ENCODE assay signal across 8 cellular contexts in the genomic region with DNA sequence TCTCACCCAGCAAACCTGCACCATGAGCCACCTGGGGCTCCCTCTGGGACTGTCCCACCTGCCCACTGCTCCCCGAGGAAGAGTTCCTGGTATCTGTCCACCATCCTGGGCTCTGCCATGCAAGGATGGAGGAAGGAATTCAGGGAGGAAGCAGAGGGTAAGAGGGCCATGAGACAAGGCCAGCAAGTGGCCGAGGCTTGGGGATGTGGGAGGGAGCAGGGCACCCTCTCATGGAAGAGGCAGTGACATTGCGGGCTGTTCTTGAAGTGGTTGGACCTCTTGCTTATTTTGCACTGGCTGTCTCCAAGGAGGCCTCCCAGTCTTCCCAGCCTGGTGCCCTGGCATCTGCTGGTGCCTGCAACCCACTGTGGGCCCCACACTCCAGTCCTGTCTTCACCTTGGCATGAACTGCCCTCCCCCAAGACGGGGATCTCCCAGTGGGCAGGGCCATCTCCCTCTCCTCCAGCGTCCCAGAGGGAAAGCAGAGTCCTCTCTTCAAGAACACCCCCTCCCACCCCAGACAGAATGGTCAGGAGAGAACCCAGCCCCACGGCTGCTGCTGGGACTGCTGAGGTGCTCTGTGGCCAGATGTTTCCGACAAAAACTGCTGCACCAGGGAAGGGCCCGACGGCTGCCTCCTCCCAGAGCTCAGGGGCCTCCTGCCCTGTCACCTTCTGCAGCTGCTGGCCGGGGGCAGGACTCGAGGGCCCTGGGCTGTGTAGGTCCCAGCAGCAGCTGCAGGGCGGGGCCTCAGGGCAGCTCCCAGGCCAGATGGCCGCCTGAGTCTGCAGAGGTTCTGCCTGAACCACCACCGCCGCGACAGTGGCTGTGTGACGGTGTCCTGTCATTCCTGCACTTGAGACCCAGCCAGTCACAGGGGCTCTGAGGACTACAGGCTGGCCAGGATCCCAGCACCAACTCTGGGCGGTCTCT. TPM values are rescaled to one million over a fixed set of nuclear protein-coding genes. Genes with fewer than 3 reads are reported as not detected.
DNase-seq lines count a peak whose midpoint lies in the region; ATAC-seq and TF ChIP-seq lines count a peak whose summit lies in the region.

No MANE protein-coding gene starts in this region.

- H3K4me1 Mint-ChIP-seq in activated naive CD4-positive, alpha-beta T cell treated with anti-CD3 and anti-CD28 coated beads for 36 hours (ENCODE audit: low read depth), result peaks cover 39% of the 10 kb centered on the region
- H3K4me1 Mint-ChIP-seq in WTC11, result peaks cover 49% of the 10 kb centered on the region

- no peak overlapping the region for H3K4me3 ChIP-seq in thyroid gland (replicated peaks in 1 of 3)

- peak overlapping the region; percentile 18 for H3K27ac Mint-ChIP-seq in activated naive CD4-positive, alpha-beta T cell treated with anti-CD3 and anti-CD28 coated beads for 36 hours
- no peak overlapping the region for H3K27ac Mint-ChIP-seq in WTC11

- no peak for TF ChIP-seq CTCF in WTC11 (IDR thresholded peaks at IDR 0.05)
- no peak for TF ChIP-seq CTCF in thyroid gland (IDR thresholded peaks at IDR 0.05)

- H3K27me3 ChIP-seq in thyroid gland, result no peaks in the 10 kb centered on the region

- no peaks in the 10 kb centered on the region for H3K36me3 ChIP-seq in thyroid gland

- peaks cover 65 to 66% of the 10 kb centered on the region in 2 donors for H3K4me1 ChIP-seq in thyroid gland

- no peaks in the 10 kb centered on the region for H3K27me3 Mint-ChIP-seq in activated naive CD4-positive, alpha-beta T cell treated with anti-CD3 and anti-CD28 coated beads for 36 hours (ENCODE audit: low read depth)
- peaks cover 57% of the 10 kb centered on the region for H3K27me3 Mint-ChIP-seq in WTC11 (ENCODE audit: low read depth)

- H3K4me3 Mint-ChIP-seq in activated naive CD4-positive, alpha-beta T cell treated with anti-CD3 and anti-CD28 coated beads for 36 hours, result no peak overlapping the region
- H3K4me3 Mint-ChIP-seq in WTC11, result peak overlapping the region; percentile 48

- ATAC-seq in WTC11 (no peak), GM18519 (IDR thresholded peaks at IDR 0.05; ENCODE audit: low FRiP score, unreplicated experiment) (no peak), HG03196 (IDR thresholded peaks at IDR 0.05; ENCODE audit: unreplicated experiment) (no peak), HG02610 (IDR thresholded peaks at IDR 0.05; ENCODE audit: unreplicated experiment) (no peak)

- DNase-seq in activated naive CD4-positive, alpha-beta T cell treated with anti-CD3 and anti-CD28 coated beads for 36 hours, result no peak
- DNase-seq in activated naive CD4-positive, alpha-beta T cell treated with anti-CD3 and anti-CD28 coated beads, Interleukin-2, amount 50 U/mL, for 16 hours, result no peak
- DNase-seq in WTC11 (ENCODE audit: low spot score) (no peak), left kidney (ENCODE audit: low read depth, low spot score) (peak; percentile 58), thyroid gland (peak; percentile 85 to 86)

- intact Hi-C loops in activated naive CD4-positive, alpha-beta T cell treated with anti-CD3 and anti-CD28 coated beads for 36 hours (cut with micrococcal nuclease), result no loop called here
- intact Hi-C loops in thyroid gland (cut with DNase I), result no loop called here

- H3K9me3 ChIP-seq in thyroid gland, result no peaks in the 10 kb centered on the region

- no peaks in the 10 kb centered on the region for H3K9me3 Mint-ChIP-seq in activated naive CD4-positive, alpha-beta T cell treated with anti-CD3 and anti-CD28 coated beads for 36 hours
- no peaks in the 10 kb centered on the region for H3K9me3 Mint-ChIP-seq in WTC11

- H3K36me3 Mint-ChIP-seq in activated naive CD4-positive, alpha-beta T cell treated with anti-CD3 and anti-CD28 coated beads for 36 hours (ENCODE audit: low read depth), result peaks cover 1% of the 10 kb centered on the region
- no peaks in the 10 kb centered on the region for H3K36me3 Mint-ChIP-seq in WTC11

- TF ChIP-seq POLR2A in thyroid gland (IDR thresholded peaks at IDR 0.05), result peak in 1 of 2 donors; percentile 12

- H3K27ac ChIP-seq in thyroid gland, result peak overlapping the region; percentile 78 to 98 (median 96)

- POLR2A ChIA-PET in WTC11 (lab: Charles Lee), result no interaction called here

- WGBS in thyroid gland, 2 donors, result 20 to 36% methylated on average over 4 to 8 of the region's 18 CpGs

- CTCF ChIA-PET in activated naive CD4-positive, alpha-beta T cell treated with anti-CD3 and anti-CD28 coated beads for 36 hours (lab: Charles Lee), result interaction anchor here (0.6 to 0.7 kb wide), 2 partner anchors 25 to 107 kb away, joined by 3 read pairs; no protein-coding TSS in a partner anchor
- CTCF ChIA-PET in WTC11 (lab: Charles Lee), result interaction anchor here (0.9 to 6.2 kb wide), 8 partner anchors 20 to 66 kb away, joined by 3 to 67 read pairs (median 4); partner anchors contain the start of gene SIVA1

TF ChIP-seq in WTC11, 78 proteins besides CTCF, POLR2A, EP300 and RAD21:
- no peak for TF ChIP-seq PRRX2 (CRISPR knock-in tag; IDR thresholded peaks at IDR 0.05)
- TF ChIP-seq FOXP1 (CRISPR knock-in tag; IDR thresholded peaks at IDR 0.05; ENCODE audit: borderline replicate concordance), result no peak
- TF ChIP-seq CBFB (CRISPR knock-in tag; IDR thresholded peaks at IDR 0.05; ENCODE audit: low read depth), result no peak
- no peak for TF ChIP-seq ZNF263 (CRISPR knock-in tag; IDR thresholded peaks at IDR 0.05; ENCODE audit: low read depth)
- TF ChIP-seq JUN (CRISPR knock-in tag; IDR thresholded peaks at IDR 0.05), result no peak
- TF ChIP-seq ZNF121 (CRISPR knock-in tag; IDR thresholded peaks at IDR 0.05), result no peak

RNA-seq across cellular contexts. Expression of gene AKT1, which starts 1.8 kb away (rescaled TPM):
- 100 to 1,000 TPM; 114 to 115 TPM for total RNA-seq in activated naive CD4-positive, alpha-beta T cell treated with anti-CD3 and anti-CD28 coated beads for 36 hours
- 105 to 121 TPM (median 106 TPM) in 3 replicates for total RNA-seq in WTC11 (2021)
- 100 to 1,000 TPM in 3 of 4 donors, 10 to 100 TPM in 1; 99.8 to 179 (median 152) TPM for total RNA-seq in thyroid gland

RNA-seq across cellular contexts. Expression of gene ZBTB42, which starts 3.5 kb away (rescaled TPM):
- 1 to 10 TPM; 1.3 to 1.6 TPM for total RNA-seq in activated naive CD4-positive, alpha-beta T cell treated with anti-CD3 and anti-CD28 coated beads for 36 hours
- total RNA-seq in WTC11 (2021) (5.4 to 6.4 TPM (median 5.5 TPM) in 3 replicates), thyroid gland (10 to 100 TPM; 12.9 to 29.4 (median 16.8) TPM)

RNA-seq across cellular contexts. Expression of gene SIVA1, which starts 44.4 kb away (rescaled TPM):
- total RNA-seq in activated naive CD4-positive, alpha-beta T cell treated with anti-CD3 and anti-CD28 coated beads for 36 hours, result 10 to 100 TPM; 86.1 to 92.7 TPM
- 113 to 128 TPM (median 124 TPM) in 3 replicates for total RNA-seq in WTC11 (2021)
- total RNA-seq in thyroid gland, result 100 to 1,000 TPM; 137 to 388 (median 239) TPM

Comparison
In these comparisons a context has a peak if more than half of its experiments do, and no peak if none do; other contexts are left out.
1. DNase-seq: peak in left kidney (single experiment) and thyroid gland (2 of 2); none in activated naive CD4-positive, alpha-beta T cell treated with anti-CD3 and anti-CD28 coated beads for 36 hours (single experiment), activated naive CD4-positive, alpha-beta T cell treated with anti-CD3 and anti-CD28 coated beads, Interleukin-2, amount 50 U/mL, for 16 hours (single experiment) and WTC11 (single experiment).